In genomic region chr5:76607353-76607871, GRCh38 we compare ENCODE assay signal across 11 cellular contexts. TPM values are rescaled to one million over a fixed set of nuclear protein-coding genes. Genes with fewer than 3 reads are reported as not detected.
DNase-seq lines count a peak whose midpoint lies in the region; ATAC-seq and TF ChIP-seq lines count a peak whose summit lies in the region.
"Had no signal": no experiment of that assay in that cellular context is flagged by ENCODE, and none has a peak within 500 bp of the region (broad histone marks: within the 10 kb centered on the region; RNA-seq: fewer than 3 reads in every experiment).

No MANE protein-coding gene starts in this region.

- peaks cover 25% of the 10 kb centered on the region for H3K4me1 Mint-ChIP-seq in brain
- H3K4me1 Mint-ChIP-seq in naive thymus-derived CD8-positive, alpha-beta T cell: peaks cover 6 to 23% (median 13%) of the 10 kb centered on the region in 4 donors

- DNase-seq in Daoy (ENCODE audit: low read depth): peak; percentile 14
- peak in 3 of 10 donors; percentile 3 to 30 (median 27) for DNase-seq in naive thymus-derived CD8-positive, alpha-beta T cell
- DNase-seq in NOMO-1 treated with dmso at 0.1 percent for 144 hours (lab: John Stamatoyannopoulos, UW; ENCODE audit: unreplicated experiment): no peak
- no peak for DNase-seq in NCI-H2081 treated with DMSO at 0.1 percent for 48 hours (lab: John Stamatoyannopoulos, UW)
- DNase-seq in NCI-H524 treated with DMSO at 0.1 percent for 48 hours (lab: John Stamatoyannopoulos, UW): no peak
- DNase-seq: DMS153; NCI-H1048; NK-92 treated with Interleukin-12 subunit alpha and Interleukin-12 subunit beta, amount 100 ng/mL, for 24 hours had no signal

- H3K4me3 Mint-ChIP-seq in brain: peak overlapping the region; percentile 34 to 73 (median 59)
- H3K4me3 Mint-ChIP-seq in naive thymus-derived CD8-positive, alpha-beta T cell: peak overlapping the region in 8 of 10 donors; percentile 8 to 66 (median 38)

- H3K27me3 Mint-ChIP-seq in brain: no peaks in the 10 kb centered on the region
- H3K27me3 Mint-ChIP-seq in naive thymus-derived CD8-positive, alpha-beta T cell: no peaks in the 10 kb centered on the region

- peaks cover 7% of the 10 kb centered on the region for H3K36me3 Mint-ChIP-seq in brain
- peaks cover 12 to 75% (median 48%) of the 10 kb centered on the region in 3 donors for H3K36me3 Mint-ChIP-seq in naive thymus-derived CD8-positive, alpha-beta T cell

- no peaks in the 10 kb centered on the region for H3K9me3 Mint-ChIP-seq in brain
- H3K9me3 Mint-ChIP-seq in naive thymus-derived CD8-positive, alpha-beta T cell: no peaks in the 10 kb centered on the region

- no peak for TF ChIP-seq CTCF in brain (conservative IDR thresholded peaks at IDR 0.05)

- POLR2A ChIA-PET in naive thymus-derived CD8-positive, alpha-beta T cell (lab: Charles Lee): no interaction called here

- H3K27ac Mint-ChIP-seq in brain: peak overlapping the region in 4 of 5 experiments; percentile 62 to 89 (median 82)
- peak overlapping the region in 8 of 10 donors; percentile 5 to 84 (median 63) for H3K27ac Mint-ChIP-seq in naive thymus-derived CD8-positive, alpha-beta T cell

- ATAC-seq in HG03066 (IDR thresholded peaks at IDR 0.05; ENCODE audit: low read depth, unreplicated experiment): peak; percentile 55
- peak in 1 of 2 donors; percentile 71 for ATAC-seq in naive thymus-derived CD8-positive, alpha-beta T cell
- no peak for ATAC-seq in activated CD4-positive, CD25-positive, alpha-beta regulatory T cell treated with anti-CD3 and anti-CD28 coated beads, Interleukin-2, amount 50 U/mL, for 24 hours

RNA-seq across cellular contexts. Expression of gene F2RL2, which starts 15.8 kb away (rescaled TPM):
- 0.39 and 1.5 TPM in 2 replicates for total RNA-seq in Daoy (2014; rRNA removed; shearing (Covaris generic))
- polyA plus RNA-seq in brain (ENCODE audit: insufficient read depth, low read depth, low replicate concordance): not detected
- total RNA-seq in naive thymus-derived CD8-positive, alpha-beta T cell: not detected
- polyA plus RNA-seq in naive thymus-derived CD8-positive, alpha-beta T cell: under 1 TPM; 0.08 to 0.80 (median 0.70) TPM
